2 cellular contexts compared by ENCODE assay signal in the genomic region with DNA sequence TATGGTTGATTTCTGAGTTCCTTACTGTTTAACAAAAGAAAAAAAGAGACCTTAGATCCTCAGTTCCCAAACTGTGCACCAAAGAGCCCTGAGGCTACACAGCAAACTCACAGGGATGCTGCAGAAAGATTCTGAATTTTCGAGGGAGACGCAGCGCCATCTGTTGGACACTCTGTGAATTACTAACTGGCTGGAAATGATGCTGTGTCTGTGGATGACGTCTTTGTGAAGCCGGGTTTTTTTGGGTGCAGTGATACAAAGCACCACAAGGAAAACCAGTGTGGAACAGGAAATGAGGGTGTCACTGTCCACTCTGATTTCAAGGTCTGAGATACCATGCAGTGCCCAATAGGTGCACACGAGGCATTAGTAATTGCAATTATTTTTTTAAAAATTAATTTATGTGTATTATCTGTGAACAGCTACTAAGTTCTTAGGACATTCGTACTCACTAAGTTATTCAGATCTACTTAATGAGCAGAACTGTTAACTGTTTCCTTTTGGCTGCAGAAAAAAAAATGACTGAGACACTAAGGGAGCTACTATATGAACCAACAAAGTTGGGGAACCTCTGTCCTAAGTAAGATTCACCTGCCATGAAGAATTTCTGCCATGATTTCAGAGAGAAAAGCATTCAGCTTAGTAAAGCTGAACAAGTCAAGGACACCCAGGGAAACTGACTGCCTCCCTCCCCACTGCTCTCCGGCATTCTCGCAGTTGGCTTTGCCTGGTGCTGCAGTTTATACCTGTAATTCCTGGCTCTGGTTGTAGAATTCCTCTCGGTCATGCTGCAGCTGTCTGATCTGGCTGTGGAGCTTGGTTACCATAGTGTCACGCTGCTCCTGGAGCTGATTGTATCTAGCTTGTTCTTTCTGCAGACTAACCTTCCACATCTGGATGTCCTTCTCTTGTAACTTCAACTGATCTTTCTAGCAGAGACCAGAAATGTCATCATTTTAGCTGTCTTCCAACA.
A peak's percentile ranks its signal among the peaks of the same experiment; 100 is the strongest.
TF ChIP-seq lines count a peak whose summit lies in the region.

No MANE protein-coding gene starts in this region.

TF ChIP-seq in HEK293, 187 proteins besides CTCF, POLR2A, EP300 and RAD21 (continued from another document):
- no peak for TF ChIP-seq ZNF610 (tag by site-specific recombination; IDR thresholded peaks at IDR 0.05; ENCODE audit: borderline replicate concordance)
- TF ChIP-seq, protein P1, sequence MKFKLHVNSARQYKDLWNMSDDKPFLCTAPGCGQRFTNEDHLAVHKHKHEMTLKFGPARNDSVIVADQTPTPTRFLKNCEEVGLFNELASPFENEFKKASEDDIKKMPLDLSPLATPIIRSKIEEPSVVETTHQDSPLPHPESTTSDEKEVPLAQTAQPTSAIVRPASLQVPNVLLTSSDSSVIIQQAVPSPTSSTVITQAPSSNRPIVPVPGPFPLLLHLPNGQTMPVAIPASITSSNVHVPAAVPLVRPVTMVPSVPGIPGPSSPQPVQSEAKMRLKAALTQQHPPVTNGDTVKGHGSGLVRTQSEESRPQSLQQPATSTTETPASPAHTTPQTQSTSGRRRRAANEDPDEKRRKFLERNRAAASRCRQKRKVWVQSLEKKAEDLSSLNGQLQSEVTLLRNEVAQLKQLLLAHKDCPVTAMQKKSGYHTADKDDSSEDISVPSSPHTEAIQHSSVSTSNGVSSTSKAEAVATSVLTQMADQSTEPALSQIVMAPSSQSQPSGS (tag by site-specific recombination; IDR thresholded peaks at IDR 0.05; ENCODE audit: low read depth) = peak; percentile 76
- TF ChIP-seq ZNF266 (tag by site-specific recombination; IDR thresholded peaks at IDR 0.05; ENCODE audit: low read depth) = no peak
- no peak for TF ChIP-seq ZXDB (tag by site-specific recombination; IDR thresholded peaks at IDR 0.05)
- TF ChIP-seq ZNF571 (tag by site-specific recombination; IDR thresholded peaks at IDR 0.05) = no peak
- TF ChIP-seq, protein P2, sequence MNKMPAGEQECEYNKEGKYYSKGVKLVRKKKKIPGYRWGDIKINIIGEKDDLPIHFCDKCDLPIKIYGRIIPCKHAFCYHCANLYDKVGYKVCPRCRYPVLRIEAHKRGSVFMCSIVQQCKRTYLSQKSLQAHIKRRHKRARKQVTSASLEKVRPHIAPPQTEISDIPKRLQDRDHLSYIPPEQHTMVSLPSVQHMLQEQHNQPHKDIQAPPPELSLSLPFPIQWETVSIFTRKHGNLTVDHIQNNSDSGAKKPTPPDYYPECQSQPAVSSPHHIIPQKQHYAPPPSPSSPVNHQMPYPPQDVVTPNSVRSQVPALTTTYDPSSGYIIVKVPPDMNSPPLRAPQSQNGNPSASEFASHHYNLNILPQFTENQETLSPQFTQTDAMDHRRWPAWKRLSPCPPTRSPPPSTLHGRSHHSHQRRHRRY (tag by site-specific recombination; IDR thresholded peaks at IDR 0.05) = no peak
- TF ChIP-seq ZNF175 (tag by site-specific recombination; IDR thresholded peaks at IDR 0.05) = no peak
- 0 out of 2 replicates have a peak, but pooled peaks have one; percentile 61 for TF ChIP-seq ZNF2 (tag by site-specific recombination; IDR thresholded peaks at IDR 0.05)
- TF ChIP-seq ZNF629 (tag by site-specific recombination; IDR thresholded peaks at IDR 0.05) = peak; percentile 62
- no peak for TF ChIP-seq ZNF843 (tag by site-specific recombination; IDR thresholded peaks at IDR 0.05)
- TF ChIP-seq ZNF654 (tag by site-specific recombination; IDR thresholded peaks at IDR 0.05; ENCODE audit: low read depth) = peak; percentile 64
TF ChIP-seq in HEK293: peak in this region for 5.

TF ChIP-seq in liver, 16 proteins besides CTCF, POLR2A, EP300 and RAD21 (continued from another document):
- TF ChIP-seq, protein P3, sequence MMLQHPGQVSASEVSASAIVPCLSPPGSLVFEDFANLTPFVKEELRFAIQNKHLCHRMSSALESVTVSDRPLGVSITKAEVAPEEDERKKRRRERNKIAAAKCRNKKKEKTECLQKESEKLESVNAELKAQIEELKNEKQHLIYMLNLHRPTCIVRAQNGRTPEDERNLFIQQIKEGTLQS (IDR thresholded peaks at IDR 0.05) = no peak
- TF ChIP-seq, protein P4, sequence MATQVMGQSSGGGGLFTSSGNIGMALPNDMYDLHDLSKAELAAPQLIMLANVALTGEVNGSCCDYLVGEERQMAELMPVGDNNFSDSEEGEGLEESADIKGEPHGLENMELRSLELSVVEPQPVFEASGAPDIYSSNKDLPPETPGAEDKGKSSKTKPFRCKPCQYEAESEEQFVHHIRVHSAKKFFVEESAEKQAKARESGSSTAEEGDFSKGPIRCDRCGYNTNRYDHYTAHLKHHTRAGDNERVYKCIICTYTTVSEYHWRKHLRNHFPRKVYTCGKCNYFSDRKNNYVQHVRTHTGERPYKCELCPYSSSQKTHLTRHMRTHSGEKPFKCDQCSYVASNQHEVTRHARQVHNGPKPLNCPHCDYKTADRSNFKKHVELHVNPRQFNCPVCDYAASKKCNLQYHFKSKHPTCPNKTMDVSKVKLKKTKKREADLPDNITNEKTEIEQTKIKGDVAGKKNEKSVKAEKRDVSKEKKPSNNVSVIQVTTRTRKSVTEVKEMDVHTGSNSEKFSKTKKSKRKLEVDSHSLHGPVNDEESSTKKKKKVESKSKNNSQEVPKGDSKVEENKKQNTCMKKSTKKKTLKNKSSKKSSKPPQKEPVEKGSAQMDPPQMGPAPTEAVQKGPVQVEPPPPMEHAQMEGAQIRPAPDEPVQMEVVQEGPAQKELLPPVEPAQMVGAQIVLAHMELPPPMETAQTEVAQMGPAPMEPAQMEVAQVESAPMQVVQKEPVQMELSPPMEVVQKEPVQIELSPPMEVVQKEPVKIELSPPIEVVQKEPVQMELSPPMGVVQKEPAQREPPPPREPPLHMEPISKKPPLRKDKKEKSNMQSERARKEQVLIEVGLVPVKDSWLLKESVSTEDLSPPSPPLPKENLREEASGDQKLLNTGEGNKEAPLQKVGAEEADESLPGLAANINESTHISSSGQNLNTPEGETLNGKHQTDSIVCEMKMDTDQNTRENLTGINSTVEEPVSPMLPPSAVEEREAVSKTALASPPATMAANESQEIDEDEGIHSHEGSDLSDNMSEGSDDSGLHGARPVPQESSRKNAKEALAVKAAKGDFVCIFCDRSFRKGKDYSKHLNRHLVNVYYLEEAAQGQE (IDR thresholded peaks at IDR 0.05) = no peak
- TF ChIP-seq HNF4A (conservative IDR thresholded peaks at IDR 0.05) (no peak), SP1 (IDR thresholded peaks at IDR 0.05) (no peak), JUND (IDR thresholded peaks at IDR 0.05) (no peak), FOXA2 (IDR thresholded peaks at IDR 0.05) (no peak), HNF4G (IDR thresholded peaks at IDR 0.05) (no peak), TAF1 (conservative IDR thresholded peaks at IDR 0.05) (no peak), EGR1 (IDR thresholded peaks at IDR 0.05; ENCODE audit: low read depth in 2 of 2) (no peak), FOXA1 (IDR thresholded peaks at IDR 0.05) (no peak), YY1 (IDR thresholded peaks at IDR 0.05) (no peak), RXRA (IDR thresholded peaks at IDR 0.05) (no peak), GABPA (IDR thresholded peaks at IDR 0.05 in 1 of 2, conservative IDR thresholded peaks at IDR 0.05 in 1 of 2) (no peak), NR2F2 (IDR thresholded peaks at IDR 0.05) (no peak)
